ENCODE assay signal across 15 cellular contexts in genomic region chr2:9819551-9819950, GRCh38. TPM values are rescaled to one million over a fixed set of nuclear protein-coding genes. Genes with fewer than 3 reads are reported as not detected.
DNase-seq lines count a peak whose midpoint lies in the region; ATAC-seq, FAIRE-seq and TF ChIP-seq lines count a peak whose summit lies in the region.
"Had no signal": no experiment of that assay in that cellular context is flagged by ENCODE, and none has a peak within 500 bp of the region (broad histone marks: within the 10 kb centered on the region; RNA-seq: fewer than 3 reads in every experiment).

No MANE protein-coding gene starts in this region.

- H3K4me3 ChIP-seq in RWPE2 (ENCODE audit: severe bottlenecking), result no peak overlapping the region
- H3K4me3 ChIP-seq in keratinocyte (ENCODE audit: control insufficient read depth in 2 of 3, extremely low read depth in 1 of 3, insufficient read depth in 2 of 3, low read depth in 1 of 3, low read length in 3 of 3), result peak overlapping the region in 1 of 3 experiments; percentile 33
- H3K4me3 ChIP-seq in skin epidermis, result no peak overlapping the region
- no peak overlapping the region for H3K4me3 ChIP-seq in A673 (ENCODE audit: low read depth, low read length, poor library complexity, severe bottlenecking)
- H3K4me3 ChIP-seq: K562 had no signal

- no peaks in the 10 kb centered on the region for H3K9me1 ChIP-seq in keratinocyte (ENCODE audit: control insufficient read depth, extremely low read depth, insufficient read depth, low read length)

- H3K9ac ChIP-seq in keratinocyte (ENCODE audit: control insufficient read depth, extremely low read depth, insufficient read depth, low read length), result peak overlapping the region; percentile 58

- no peak for ATAC-seq in RWPE2 (ENCODE audit: low read depth)
- ATAC-seq: K562 had no signal

- no peak for FAIRE-seq in keratinocyte (lab: Jason Lieb, UNC)
- FAIRE-seq: K562 had no signal

- no peaks in the 10 kb centered on the region for H3K79me2 ChIP-seq in keratinocyte (ENCODE audit: control insufficient read depth, insufficient read depth, low read length)

- H3K36me3 ChIP-seq in RWPE2 (ENCODE audit: low read depth) (no peaks in the 10 kb centered on the region), keratinocyte (ENCODE audit: control insufficient read depth in 2 of 2, extremely low read depth in 1 of 2, insufficient read depth in 2 of 2, low read length in 2 of 2) (no peaks in the 10 kb centered on the region), A673 (ENCODE audit: insufficient read depth, low read length, poor library complexity, severe bottlenecking) (no peaks in the 10 kb centered on the region)

- intact Hi-C loops in A673 (cut with micrococcal nuclease; ENCODE audit: unreplicated experiment), result no loop called here

- H3K27ac ChIP-seq in RWPE2 (ENCODE audit: poor library complexity, severe bottlenecking) (no peak overlapping the region), keratinocyte (ENCODE audit: control insufficient read depth, insufficient read depth, low read length) (peak overlapping the region; percentile 64), skin epidermis (peak overlapping the region in 20 of 21 experiments; percentile 49 to 86 (median 74)), A673 (ENCODE audit: low read depth, low read length, poor library complexity, severe bottlenecking) (no peak overlapping the region)

- no peaks in the 10 kb centered on the region for H3K27me3 ChIP-seq in RWPE2 (ENCODE audit: insufficient read depth, poor library complexity, severe bottlenecking)
- H3K27me3 ChIP-seq in keratinocyte (ENCODE audit: control insufficient read depth, extremely low read depth, insufficient read depth, low read length), result no peaks in the 10 kb centered on the region
- H3K27me3 ChIP-seq in A673 (replicated peaks; ENCODE audit: insufficient read depth, low read depth, low read length, poor library complexity), result no peaks in the 10 kb centered on the region

- no TSS peak for BruUV-seq in A673 (replicated peaks; lab: Mats Ljungman, UMichigan)

- TF ChIP-seq CTCF in RWPE2 (IDR thresholded peaks at IDR 0.05; ENCODE audit: poor library complexity, severe bottlenecking), result no peak
- no peak for TF ChIP-seq CTCF in keratinocyte (optimal IDR thresholded peaks at IDR 0.05 in 1 of 3, IDR thresholded peaks at IDR 0.05 in 1 of 3, conservative IDR thresholded peaks at IDR 0.05 in 1 of 3; ENCODE audit: extremely low read depth in 1 of 3, insufficient read depth in 2 of 3, low read length in 3 of 3)
- TF ChIP-seq CTCF in A673 (conservative IDR thresholded peaks at IDR 0.05; ENCODE audit: low read depth, low read length), result no peak

- H3K4me1 ChIP-seq in RWPE2 (ENCODE audit: insufficient read depth, poor library complexity, severe bottlenecking), result peaks cover 5% of the 10 kb centered on the region
- H3K4me1 ChIP-seq in keratinocyte (ENCODE audit: control insufficient read depth, extremely low read depth, insufficient read depth, low read length), result peaks cover 17% of the 10 kb centered on the region
- peaks cover 6% of the 10 kb centered on the region for H3K4me1 ChIP-seq in A673 (ENCODE audit: insufficient read depth, low read length, poor library complexity, severe bottlenecking)

- dilution Hi-C loops in keratinocyte (cut with MboI; ENCODE audit: extremely low pct_ligation_motif_present, low sequenced_read_pairs), result no loop called here

- H3K9me3 ChIP-seq in RWPE2 (ENCODE audit: severe bottlenecking), result no peaks in the 10 kb centered on the region
- H3K9me3 ChIP-seq in keratinocyte (ENCODE audit: control insufficient read depth, low read depth, low read length), result no peaks in the 10 kb centered on the region
- no peaks in the 10 kb centered on the region for H3K9me3 ChIP-seq in A673 (ENCODE audit: low read depth, low read length, poor library complexity, severe bottlenecking)

- H3K4me2 ChIP-seq in keratinocyte (ENCODE audit: control insufficient read depth, extremely low read depth, insufficient read depth, low read depth, low read length), result peak overlapping the region; percentile 67

- POLR2A ChIA-PET in A673 (lab: Charles Lee; ENCODE audit: low non-redundant PET), result no interaction called here

- CTCF ChIA-PET in A673 (lab: Charles Lee), result no interaction called here

- no peaks in the 10 kb centered on the region for H4K20me1 ChIP-seq in keratinocyte (ENCODE audit: control insufficient read depth, extremely low read depth, insufficient read depth, low read length)

- DNase-seq in activated CD8-positive, alpha-beta memory T cell treated with anti-CD3 and anti-CD28 coated beads, Interleukin-2, amount 50 U/mL, for 48 hours, result peak; percentile 35
- DNase-seq in activated CD8-positive, alpha-beta memory T cell treated with anti-CD3 and anti-CD28 coated beads, Interleukin-2, amount 50 U/mL, for 4 hours, result no peak
- DNase-seq in RWPE2 (ENCODE audit: low spot score), result peak; percentile 49
- DNase-seq in keratinocyte (ENCODE audit: low read depth, low spot score), result no peak
- no peak for DNase-seq in GOT3 (lab: John Stamatoyannopoulos, UW)
- DNase-seq in A673 (ENCODE audit: low spot score), result no peak
- DNase-seq in NK-92 (lab: John Stamatoyannopoulos, UW; ENCODE audit: unreplicated experiment), result no peak
- DNase-seq: 8988T, COR-L47, NCI-H1092 treated with DMSO at 0.1 percent for 48 hours, NCI-H1694, NCI-H2107, NCI-H345 had no signal

- H2AFZ ChIP-seq in keratinocyte (ENCODE audit: control insufficient read depth, low read length), result peak overlapping the region; percentile 22

RNA-seq across cellular contexts. Expression of gene TAF1B, which starts 23.7 kb away (rescaled TPM):
- polyA plus RNA-seq in keratinocyte, result 10.2 to 16.5 TPM (median 13.2 TPM) in 3 replicates
- polyA plus RNA-seq in keratinocyte (2011; ENCODE audit: low read depth), result 5.4 TPM
- 7.1 and 14.3 TPM in 2 replicates for polyA plus RNA-seq in keratinocyte (2011; cell fraction: cytosol; rRNA removed)
- 17.5 and 18.6 TPM in 2 replicates for polyA plus RNA-seq in keratinocyte (2011; cell fraction: nucleus; rRNA removed)
- polyA plus RNA-seq in keratinocyte (2012; ENCODE audit: low replicate concordance), result 7.3 and 12.9 TPM in 2 replicates
- 9.2 to 20.1 TPM (median 13.9 TPM) in 3 replicates for polyA minus RNA-seq in keratinocyte
- polyA minus RNA-seq in keratinocyte (2011; cell fraction: cytosol; rRNA and poly(A)+ RNA removed), result 15.3 TPM
- 13.8 and 30.7 TPM in 2 replicates for polyA minus RNA-seq in keratinocyte (2011; cell fraction: nucleus; rRNA and poly(A)+ RNA removed)
- total RNA-seq in A673 (2021), result 45.5 and 52.8 TPM in 2 replicates

Comparison
In these comparisons a context has a peak if more than half of its experiments do, and no peak if none do; other contexts are left out.
1. DNase-seq: peak in activated CD8-positive, alpha-beta memory T cell treated with anti-CD3 and anti-CD28 coated beads, Interleukin-2, amount 50 U/mL, for 48 hours (single experiment) and RWPE2 (single experiment); none in activated CD8-positive, alpha-beta memory T cell treated with anti-CD3 and anti-CD28 coated beads, Interleukin-2, amount 50 U/mL, for 4 hours (single experiment), keratinocyte (single experiment), GOT3 (single experiment), A673 (single experiment) and NK-92 (single experiment).
2. H3K27ac ChIP-seq: peak in keratinocyte (single experiment) and skin epidermis (20 of 21); none in RWPE2 (single experiment) and A673 (single experiment).